23 cellular contexts compared by ENCODE assay signal in genomic region chr11:18770479-18771125, GRCh38. TPM values are rescaled to one million over a fixed set of nuclear protein-coding genes. Genes with fewer than 3 reads are reported as not detected.
"Had no signal": no experiment of that assay in that cellular context is flagged by ENCODE, and none has a peak within 500 bp of the region (broad histone marks: within the 10 kb centered on the region; RNA-seq: fewer than 3 reads in every experiment).

No MANE protein-coding gene starts in this region.

- ATAC-seq: activated CD8-positive, alpha-beta T cell treated with anti-CD3 and anti-CD28 coated beads, Interleukin-2, amount 10 ng/mL, durations not matched to agents 7 days and 5 days; activated T-cell treated with anti-CD3 and anti-CD28 coated beads, Interleukin-2, amount 50 U/mL, for 72 hours; effector memory CD8-positive, alpha-beta T cell; gastroesophageal sphincter; left lobe of liver; naive thymus-derived CD4-positive, alpha-beta T cell had no signal

- H3K27me3 ChIP-seq: ascending aorta, breast epithelium, heart right ventricle, uterus had no signal

- H3K4me1 ChIP-seq: ascending aorta, breast epithelium, gastroesophageal sphincter, tibial artery, uterus had no signal

- DNase-seq: activated B cell treated with CpG ODN at 0.5 μM for 24 hours; activated CD4-positive, alpha-beta T cell treated with anti-CD3 and anti-CD28 coated beads, Interleukin-2, amount 10 ng/mL, durations not matched to agents 24 days and 14 days; activated CD8-positive, alpha-beta memory T cell treated with anti-CD3 and anti-CD28 coated beads, Interleukin-2, amount 50 U/mL, for 4 hours; activated CD8-positive, alpha-beta T cell treated with anti-CD3 and anti-CD28 coated beads, Interleukin-2, amount 10 ng/mL, durations not matched to agents 7 days and 5 days; activated gamma-delta T cell treated with Interleukin-2 at 50 U/mL for 16 hours; activated naive CD8-positive, alpha-beta T cell treated with anti-CD3 and anti-CD28 coated beads, Interleukin-2, amount 10 ng/mL, durations not matched to agents 7 days and 5 days; activated T-cell treated with anti-CD3 and anti-CD28 coated beads, Interleukin-2, amount 50 U/mL, for 72 hours; effector memory CD8-positive, alpha-beta T cell; heart right ventricle; naive thymus-derived CD4-positive, alpha-beta T cell; stimulated activated CD4-positive, alpha-beta T cell treated with anti-CD3 and anti-CD28 coated beads, Interleukin-12 subunit alpha, Interleukin-12 subunit beta, amount 100 ng/mL, for 4 hours; stimulated activated CD4-positive, alpha-beta T cell treated with anti-CD3 and anti-CD28 coated beads, Interleukin-2, amount 100 ng/mL, for 24 hours; T-helper 2 cell; tibial artery; uterus had no signal

- FAIRE-seq: islet of Langerhans had no signal

- H3K9me3 ChIP-seq: ascending aorta, breast epithelium, gastroesophageal sphincter, mucosa of descending colon, tibial artery, uterus had no signal

- H3K36me3 ChIP-seq: ascending aorta, breast epithelium, gastroesophageal sphincter, tibial artery, uterus had no signal

- H3K4me3 ChIP-seq: ascending aorta, breast epithelium, gastroesophageal sphincter, heart right ventricle, mucosa of descending colon, tibial artery, uterus had no signal

- H3K27ac ChIP-seq: ascending aorta, breast epithelium, epithelial cell of prostate, gastroesophageal sphincter, tibial artery, uterus had no signal

RNA-seq across cellular contexts. Expression of gene PTPN5, which starts 21.0 kb away (rescaled TPM):
- total RNA-seq: activated B cell treated with CpG ODN at 0.5 μM for 24 hours; activated CD4-positive, alpha-beta T cell treated with anti-CD3 and anti-CD28 coated beads, Interleukin-2, amount 10 ng/mL, durations not matched to agents 24 days and 14 days; activated CD8-positive, alpha-beta T cell treated with anti-CD3 and anti-CD28 coated beads, Interleukin-2, amount 10 ng/mL, durations not matched to agents 7 days and 5 days; activated naive CD8-positive, alpha-beta T cell treated with anti-CD3 and anti-CD28 coated beads, Interleukin-2, amount 10 ng/mL, durations not matched to agents 7 days and 5 days; activated T-cell treated with anti-CD3 and anti-CD28 coated beads, Interleukin-2, amount 50 U/mL, for 72 hours; left lobe of liver; naive thymus-derived CD4-positive, alpha-beta T cell; renal cortical epithelial cell had no signal
- polyA plus RNA-seq: naive thymus-derived CD4-positive, alpha-beta T cell had no signal

RNA-seq across cellular contexts. Expression of gene IGSF22, which starts 44.6 kb away (rescaled TPM):
- total RNA-seq: activated CD4-positive, alpha-beta T cell treated with anti-CD3 and anti-CD28 coated beads, Interleukin-2, amount 10 ng/mL, durations not matched to agents 24 days and 14 days; activated CD8-positive, alpha-beta T cell treated with anti-CD3 and anti-CD28 coated beads, Interleukin-2, amount 10 ng/mL, durations not matched to agents 7 days and 5 days; ascending aorta had no signal
